ENCODE assay signal across 22 cellular contexts in genomic region chr5:71460693-71461092, GRCh38. TPM values are rescaled to one million over a fixed set of nuclear protein-coding genes. Genes with fewer than 3 reads are reported as not detected.
A peak's percentile ranks its signal among the peaks of the same experiment; 100 is the strongest.
DNase-seq lines count a peak whose midpoint lies in the region; ATAC-seq, FAIRE-seq and TF ChIP-seq lines count a peak whose summit lies in the region.
"Had no signal": no experiment of that assay in that cellular context is flagged by ENCODE, and none has a peak within 500 bp of the region (broad histone marks: within the 10 kb centered on the region; RNA-seq: fewer than 3 reads in every experiment).

No MANE protein-coding gene starts in this region.

- DNase-seq in A549 (ENCODE audit: low read depth in 1 of 2, low spot score in 1 of 2) (no peak), IMR-90 (no peak), SK-N-MC (ENCODE audit: low read depth, low spot score) (no peak), SK-N-DZ (ENCODE audit: low spot score) (no peak), midbrain (lab: John Stamatoyannopoulos, UW) (no peak)
- no peak for DNase-seq in activated CD4-positive, alpha-beta T cell treated with anti-CD3 and anti-CD28 coated beads, Interleukin-2, amount 50 U/mL, for 4 hours
- DNase-seq: ACHN; BE2C; C1 segment of cervical spinal cord; Caco-2; Calu3; CD4-positive, alpha-beta T cell; CD8-positive, alpha-beta T cell; DMS79 treated with DMSO at 0.1 percent for 48 hours; GF-D8 had no signal

- H4K91ac ChIP-seq in IMR-90 (ENCODE audit: insufficient read depth, low read depth, low read length) = no peak overlapping the region

- no peak overlapping the region for H2BK20ac ChIP-seq in IMR-90 (ENCODE audit: low read depth, low read length)

- H3K18ac ChIP-seq in IMR-90 (ENCODE audit: low read depth, low read length) = no peak overlapping the region

- CTCF ChIA-PET in A549 (lab: Yijun Ruan, JAX) = interaction anchor here (1.2 to 2.9 kb wide), 3 partner anchors 8 to 297 kb away, joined by 3 to 22 read pairs (median 5); no protein-coding TSS in a partner anchor
- CTCF ChIA-PET in IMR-90 (lab: Yijun Ruan, JAX) = no interaction called here

- no peaks in the 10 kb centered on the region; the same call in 1 of the 2 replicates for H4K20me1 ChIP-seq in IMR-90 (ENCODE audit: insufficient read depth, low read length)

- no peak overlapping the region for H3K4me2 ChIP-seq in A549
- H3K4me2 ChIP-seq in IMR-90 (ENCODE audit: low read depth, low read length) = no peak overlapping the region
- H3K4me2 ChIP-seq: BLaER1 had no signal

- H3K4me1 ChIP-seq in A549 = peaks cover 14% of the 10 kb centered on the region; the same call in 1 of the 3 replicates
- no peaks in the 10 kb centered on the region for H3K4me1 ChIP-seq in IMR-90 (ENCODE audit: control insufficient read depth, insufficient read depth, low read length)
- H3K4me1 ChIP-seq: BE2C, Caco-2 had no signal

- no peak overlapping the region for H2AK9ac ChIP-seq in IMR-90 (replicated peaks; ENCODE audit: low read depth, low read length, poor library complexity)

- H3K9me3 ChIP-seq in A549 (no peaks in the 10 kb centered on the region), IMR-90 (ENCODE audit: control insufficient read depth, insufficient read depth, low read length) (no peaks in the 10 kb centered on the region), SK-N-MC (ENCODE audit: low read depth, low read length) (no peaks in the 10 kb centered on the region)
- H3K9me3 ChIP-seq: BE2C, BLaER1, Caco-2 had no signal

- WGBS in A549 (ENCODE audit: missing lambda C conversion rate) = 92% methylated on average over 1 of the region's 1 CpG
- no CpG with 5 or more reads among the region's 1 CpG for WGBS in IMR-90 (ENCODE audit: extremely low coverage in 2 of 2, insufficient read length in 1 of 2), 2 experiments

- BruUV-seq in IMR-90 (replicated peaks; lab: Mats Ljungman, UMichigan) = no TSS peak

- no peak overlapping the region for H3K4ac ChIP-seq in IMR-90 (ENCODE audit: low read depth, low read length)

- dilution Hi-C loops in IMR-90 (cut with HindIII; ENCODE audit: low sequenced_read_pairs, unreplicated experiment) = no loop called here

- no peak overlapping the region for H2BK5ac ChIP-seq in IMR-90 (ENCODE audit: low read depth, low read length, poor library complexity, severe bottlenecking)

- in situ Hi-C loops in IMR-90 (cut with MboI; ENCODE audit: low sequenced_read_pairs) = no loop called here

- TF ChIP-seq POLR2A in A549 (IDR thresholded peaks at IDR 0.05; ENCODE audit: low read length) (no peak), IMR-90 (IDR thresholded peaks at IDR 0.05; ENCODE audit: low read depth, low read length) (no peak)

- H3K27ac ChIP-seq in 22Rv1 (peak overlapping the region; percentile 13; the same call in 1 of the 2 replicates), A549 (no peak overlapping the region), IMR-90 (ENCODE audit: insufficient read depth, low read length) (no peak overlapping the region), SK-N-MC (peak overlapping the region; percentile 39; the same call in 1 of the 2 replicates)
- H3K27ac ChIP-seq: BLaER1 had no signal

- FAIRE-seq in A549 (lab: Jason Lieb, UNC) = no peak
- FAIRE-seq: D721Med, G401.6, GM12891, GM19239 had no signal

- peaks cover 11 to 22% of the 10 kb centered on the region in 2 experiments; a peak in 3 of 4 replicates for H3K79me1 ChIP-seq in IMR-90 (ENCODE audit: low read depth in 1 of 2, low read length in 2 of 2)

- no peak overlapping the region for H3K23ac ChIP-seq in IMR-90 (ENCODE audit: low read depth, low read length)

- H3K36me3 ChIP-seq in IMR-90 (ENCODE audit: control insufficient read depth, insufficient read depth, low read length) = peaks cover 33% of the 10 kb centered on the region
- peaks cover 77% of the 10 kb centered on the region for H3K36me3 ChIP-seq in SK-N-MC (ENCODE audit: insufficient read depth, low read length)

- no peak overlapping the region for H3K56ac ChIP-seq in IMR-90 (ENCODE audit: extremely low read depth, insufficient read depth, low read length)

- H2BK15ac ChIP-seq in IMR-90 (ENCODE audit: low read depth, low read length) = no peak overlapping the region

- ATAC-seq in A549 = no peak
- no peak for ATAC-seq in IMR-90 (ENCODE audit: low read depth)
- no peak for ATAC-seq in HG02763 (IDR thresholded peaks at IDR 0.05; ENCODE audit: unreplicated experiment)
- ATAC-seq: CD8-positive, alpha-beta T cell had no signal

- no peak for TF ChIP-seq RAD21 in A549 (conservative IDR thresholded peaks at IDR 0.05 in 1 of 2, IDR thresholded peaks at IDR 0.05 in 1 of 2)
- no peak for TF ChIP-seq RAD21 in IMR-90 (IDR thresholded peaks at IDR 0.05; ENCODE audit: low read length)

- H2BK120ac ChIP-seq in IMR-90 (ENCODE audit: low read depth, low read length) = no peak overlapping the region

- no peaks in the 10 kb centered on the region for H3K27me3 ChIP-seq in IMR-90 (ENCODE audit: control insufficient read depth, insufficient read depth, low read length)
- H3K27me3 ChIP-seq: BE2C, BLaER1 had no signal

- H4K5ac ChIP-seq in IMR-90 (ENCODE audit: low read depth, low read length) = no peak overlapping the region

- no peak overlapping the region for H2AK5ac ChIP-seq in IMR-90 (ENCODE audit: low read depth, low read length)

- no peak overlapping the region for H3K14ac ChIP-seq in IMR-90 (replicated peaks; ENCODE audit: low read depth, low read length)

- no peak for TF ChIP-seq EP300 in A549 (IDR thresholded peaks at IDR 0.05)

- TF ChIP-seq CTCF in 22Rv1 (IDR thresholded peaks at IDR 0.05) = no peak
- no peak for TF ChIP-seq CTCF in A549 (IDR thresholded peaks at IDR 0.05)
- TF ChIP-seq CTCF in IMR-90 (conservative IDR thresholded peaks at IDR 0.05; ENCODE audit: low read depth, low read length) = no peak

- H2AFZ ChIP-seq in IMR-90 (replicated peaks; ENCODE audit: low read length, poor library complexity) = no peak overlapping the region

- H4K8ac ChIP-seq in IMR-90 (ENCODE audit: low read depth in 2 of 2, low read length in 2 of 2) = no peak overlapping the region

- POLR2A ChIA-PET in A549 (lab: Yijun Ruan, JAX) (no interaction called here), IMR-90 (lab: Charles Lee; ENCODE audit: unreplicated experiment) (no interaction called here)

- peaks cover 3% of the 10 kb centered on the region; the same call in 1 of the 2 replicates for H3K9me1 ChIP-seq in IMR-90 (ENCODE audit: insufficient read depth, low read length)

- intact Hi-C loops in IMR-90 (cut with micrococcal nuclease) = loop anchor here (10.0 kb wide), 1 partner anchor 54 kb away; no protein-coding TSS in a partner anchor

- H3K9ac ChIP-seq in IMR-90 (ENCODE audit: low read depth, low read length) = no peak overlapping the region
- H3K9ac ChIP-seq in SK-N-MC (ENCODE audit: insufficient read length) = no peak overlapping the region
- H3K9ac ChIP-seq: BLaER1 had no signal

- H3K4me3 ChIP-seq in A549 = no peak overlapping the region
- H3K4me3 ChIP-seq in IMR-90 (ENCODE audit: insufficient read depth, low read depth, low read length) = no peak overlapping the region
- H3K4me3 ChIP-seq in SK-N-MC = no peak overlapping the region
- H3K4me3 ChIP-seq: BLaER1 had no signal

TF ChIP-seq in A549, 52 proteins besides CTCF, POLR2A, EP300 and RAD21:
- TF ChIP-seq MAFK (IDR thresholded peaks at IDR 0.05; ENCODE audit: partially characterized antibody) (peak; percentile 92), POLR2AphosphoS2 (conservative IDR thresholded peaks at IDR 0.05; ENCODE audit: low read length) (no peak)

TF ChIP-seq in IMR-90, 13 proteins besides CTCF, POLR2A, EP300 and RAD21:
- TF ChIP-seq MAFK (IDR thresholded peaks at IDR 0.05; ENCODE audit: low read depth, low read length) (peak; percentile 92), MAZ (IDR thresholded peaks at IDR 0.05; ENCODE audit: borderline replicate concordance, low read depth, low read length) (no peak)

RNA-seq across cellular contexts. Expression of gene BDP1, which starts 5.2 kb away (rescaled TPM):
- 20.9 and 27.2 TPM in 2 replicates for polyA plus RNA-seq in A549 (2011; rRNA removed)
- polyA plus RNA-seq in A549 (2012; cell fraction: cytosol; rRNA removed) = 3.5 and 3.6 TPM in 2 replicates
- polyA plus RNA-seq in A549 (2012; cell fraction: nucleus; rRNA removed) = 4.8 and 6.8 TPM in 2 replicates
- polyA plus RNA-seq in A549 (2017; fragmentation: RNase III; extraction: RNeasy Plus Mini Kit Qiagen cat#74134 plus additional on column Dnase treatment) = 8.6 to 10.0 TPM (median 8.7 TPM) in 3 replicates
- polyA minus RNA-seq in A549 (2011; rRNA and poly(A)+ RNA removed) = 13.8 and 14.5 TPM in 2 replicates
- 14.0 and 23.1 TPM in 2 replicates for total RNA-seq in IMR-90 (2012; rRNA removed)
- 4.5 and 5.8 TPM in 2 replicates for polyA plus RNA-seq in IMR-90 (2012; rRNA removed)
- 0.78 and 0.97 TPM in 2 replicates for polyA plus RNA-seq in IMR-90 (2012; cell fraction: cytosol; rRNA removed)
- 2.3 and 8.9 TPM in 2 replicates for polyA plus RNA-seq in IMR-90 (2012; cell fraction: nucleus; rRNA removed; ENCODE audit: low replicate concordance)
- polyA plus RNA-seq in SK-N-DZ (2014; cell fraction: cytosol; rRNA removed) = 16.7 and 17.0 TPM in 2 replicates
- polyA plus RNA-seq in SK-N-DZ (2014; cell fraction: nucleus; rRNA removed) = 21.0 and 22.9 TPM in 2 replicates

Comparison
In these comparisons a context has a peak if more than half of its experiments do, and no peak if none do; other contexts are left out.
1. H3K27ac ChIP-seq: peak in 22Rv1 (single experiment) and SK-N-MC (single experiment); none in A549 (0 of 2) and IMR-90 (single experiment).